In the genomic region with DNA sequence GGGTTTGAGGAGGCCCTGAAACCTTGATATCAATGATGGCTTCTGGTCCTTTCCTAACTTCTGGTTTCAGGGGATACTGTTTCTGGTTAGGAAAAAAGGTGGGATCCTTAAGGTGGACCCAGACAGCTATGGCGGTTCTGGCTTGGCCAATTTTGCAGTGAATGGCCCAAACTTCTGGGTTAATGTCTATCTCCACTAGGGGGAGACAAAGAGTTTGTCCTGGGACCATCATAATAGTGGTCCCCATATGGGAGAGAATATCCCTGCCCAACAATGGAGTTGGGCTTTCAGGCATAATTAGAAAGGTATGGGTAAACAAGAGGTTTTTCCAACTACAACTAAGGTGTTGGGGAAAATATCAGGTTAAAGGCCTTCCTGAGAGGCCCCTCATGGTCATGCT, we compare ENCODE assay signal across 13 cellular contexts.
A peak's percentile ranks its signal among the peaks of the same experiment; 100 is the strongest.
DNase-seq lines count a peak whose midpoint lies in the region; ATAC-seq and TF ChIP-seq lines count a peak whose summit lies in the region.
"Had no signal": no experiment of that assay in that cellular context is flagged by ENCODE, and none has a peak within 500 bp of the region (broad histone marks: within the 10 kb centered on the region; RNA-seq: fewer than 3 reads in every experiment).

No MANE protein-coding gene starts in this region.

- H3K27ac Mint-ChIP-seq in Calu3 (ENCODE audit: unreplicated experiment) (no peak overlapping the region), WTC11 (no peak overlapping the region)
- H3K27ac Mint-ChIP-seq in activated CD4-positive, alpha-beta T cell treated with anti-CD3 and anti-CD28 coated beads, Interleukin-2, amount 10 ng/mL, durations not matched to agents 7 days and 5 days: no peak overlapping the region
- H3K27ac Mint-ChIP-seq: brain had no signal

- POLR2A ChIA-PET in WTC11 (lab: Charles Lee): no interaction called here
- POLR2A ChIA-PET in activated CD4-positive, alpha-beta T cell treated with anti-CD3 and anti-CD28 coated beads, Interleukin-2, amount 10 ng/mL, durations not matched to agents 7 days and 5 days (lab: Charles Lee): no interaction called here

- H3K27me3 Mint-ChIP-seq in Calu3 (ENCODE audit: unreplicated experiment) (no peaks in the 10 kb centered on the region), WTC11 (ENCODE audit: low read depth) (no peaks in the 10 kb centered on the region)
- no peaks in the 10 kb centered on the region for H3K27me3 Mint-ChIP-seq in activated CD4-positive, alpha-beta T cell treated with anti-CD3 and anti-CD28 coated beads, Interleukin-2, amount 10 ng/mL, durations not matched to agents 7 days and 5 days
- H3K27me3 Mint-ChIP-seq: brain had no signal

- CTCF ChIA-PET in Calu3 (lab: Charles Lee) (no interaction called here), WTC11 (lab: Charles Lee) (no interaction called here)
- CTCF ChIA-PET in activated CD4-positive, alpha-beta T cell treated with anti-CD3 and anti-CD28 coated beads, Interleukin-2, amount 10 ng/mL, durations not matched to agents 7 days and 5 days (lab: Charles Lee): no interaction called here

- H3K9me3 Mint-ChIP-seq in Calu3 (ENCODE audit: low read depth, unreplicated experiment) (peaks cover 4% of the 10 kb centered on the region), WTC11 (peaks cover 32% of the 10 kb centered on the region)
- no peaks in the 10 kb centered on the region for H3K9me3 Mint-ChIP-seq in activated CD4-positive, alpha-beta T cell treated with anti-CD3 and anti-CD28 coated beads, Interleukin-2, amount 10 ng/mL, durations not matched to agents 7 days and 5 days

- H3K36me3 Mint-ChIP-seq in Calu3 (ENCODE audit: insufficient read depth, unreplicated experiment) (no peaks in the 10 kb centered on the region), WTC11 (no peaks in the 10 kb centered on the region)
- H3K36me3 Mint-ChIP-seq in activated CD4-positive, alpha-beta T cell treated with anti-CD3 and anti-CD28 coated beads, Interleukin-2, amount 10 ng/mL, durations not matched to agents 7 days and 5 days (ENCODE audit: low read depth): no peaks in the 10 kb centered on the region
- H3K36me3 Mint-ChIP-seq: brain had no signal

- no peak overlapping the region for H3K4me3 ChIP-seq in HFF-Myc (replicated peaks; ENCODE audit: low read depth, low read length)

- H3K4me3 Mint-ChIP-seq in Calu3 (ENCODE audit: low read depth, unreplicated experiment) (no peak overlapping the region), WTC11 (no peak overlapping the region)
- H3K4me3 Mint-ChIP-seq in activated CD4-positive, alpha-beta T cell treated with anti-CD3 and anti-CD28 coated beads, Interleukin-2, amount 10 ng/mL, durations not matched to agents 7 days and 5 days: no peak overlapping the region
- H3K4me3 Mint-ChIP-seq: brain had no signal

- peak; percentile 51; the same call in 1 of the 2 replicates for ATAC-seq in WTC11

- BruUV-seq in Calu3 (replicated peaks; lab: Mats Ljungman, UMichigan): no TSS peak

- intact Hi-C loops in Calu3 (cut with micrococcal nuclease; ENCODE audit: unreplicated experiment): no loop called here

- DNase-seq in Calu3: no peak
- DNase-seq in HFF-Myc (ENCODE audit: extremely low read depth, low read depth): no peak
- DNase-seq in WTC11 (ENCODE audit: low spot score): no peak
- DNase-seq in iPS-NIHi7 (ENCODE audit: extremely low spot score): peak; percentile 25
- no peak for DNase-seq in EL
- no peak for DNase-seq in activated CD4-positive, alpha-beta T cell treated with anti-CD3 and anti-CD28 coated beads, Interleukin-2, amount 10 ng/mL, durations not matched to agents 7 days and 5 days
- DNase-seq in GM19238 (ENCODE audit: insufficient read length, low spot score): no peak
- DNase-seq in NCI-H1694 treated with DMSO at 0.1 percent for 48 hours (lab: John Stamatoyannopoulos, UW): no peak
- DNase-seq: activated CD8-positive, alpha-beta memory T cell treated with anti-CD3 and anti-CD28 coated beads, Interleukin-2, amount 50 U/mL, for 48 hours; midbrain; NCI-H526 treated with DMSO at 0.1 percent for 48 hours; T-helper 2 cell had no signal

- H3K4me1 Mint-ChIP-seq in Calu3 (ENCODE audit: low read depth, unreplicated experiment) (no peaks in the 10 kb centered on the region), WTC11 (no peaks in the 10 kb centered on the region; the same call in 1 of the 2 replicates)
- no peaks in the 10 kb centered on the region for H3K4me1 Mint-ChIP-seq in activated CD4-positive, alpha-beta T cell treated with anti-CD3 and anti-CD28 coated beads, Interleukin-2, amount 10 ng/mL, durations not matched to agents 7 days and 5 days

- TF ChIP-seq CTCF in Calu3 (IDR thresholded peaks at IDR 0.05; ENCODE audit: unreplicated experiment): peak; percentile 44
- TF ChIP-seq CTCF in HFF-Myc (IDR thresholded peaks at IDR 0.05; ENCODE audit: low read depth, low read length, missing control alignments): peak; percentile 54
- peak; percentile 44; the same call in 1 of the 2 replicates for TF ChIP-seq CTCF in WTC11 (IDR thresholded peaks at IDR 0.05)

TF ChIP-seq in WTC11, 78 proteins besides CTCF, POLR2A, EP300 and RAD21:
- TF ChIP-seq ZNF138 (CRISPR knock-in tag; conservative IDR thresholded peaks at IDR 0.05): no peak
- no peak for TF ChIP-seq ZNF263 (CRISPR knock-in tag; IDR thresholded peaks at IDR 0.05; ENCODE audit: low read depth)
- TF ChIP-seq MXD4 (CRISPR knock-in tag; IDR thresholded peaks at IDR 0.05; ENCODE audit: borderline replicate concordance): no peak
- no peak for TF ChIP-seq ZNF396 (CRISPR knock-in tag; IDR thresholded peaks at IDR 0.05; ENCODE audit: borderline replicate concordance)
- TF ChIP-seq, protein P1, sequence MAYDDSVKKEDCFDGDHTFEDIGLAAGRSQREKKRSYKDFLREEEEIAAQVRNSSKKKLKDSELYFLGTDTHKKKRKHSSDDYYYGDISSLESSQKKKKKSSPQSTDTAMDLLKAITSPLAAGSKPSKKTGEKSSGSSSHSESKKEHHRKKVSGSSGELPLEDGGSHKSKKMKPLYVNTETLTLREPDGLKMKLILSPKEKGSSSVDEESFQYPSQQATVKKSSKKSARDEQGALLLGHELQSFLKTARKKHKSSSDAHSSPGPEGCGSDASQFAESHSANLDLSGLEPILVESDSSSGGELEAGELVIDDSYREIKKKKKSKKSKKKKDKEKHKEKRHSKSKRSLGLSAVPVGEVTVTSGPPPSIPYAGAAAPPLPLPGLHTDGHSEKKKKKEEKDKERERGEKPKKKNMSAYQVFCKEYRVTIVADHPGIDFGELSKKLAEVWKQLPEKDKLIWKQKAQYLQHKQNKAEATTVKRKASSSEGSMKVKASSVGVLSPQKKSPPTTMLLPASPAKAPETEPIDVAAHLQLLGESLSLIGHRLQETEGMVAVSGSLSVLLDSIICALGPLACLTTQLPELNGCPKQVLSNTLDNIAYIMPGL (CRISPR knock-in tag; IDR thresholded peaks at IDR 0.05): no peak
- TF ChIP-seq GABPB1 (CRISPR knock-in tag; IDR thresholded peaks at IDR 0.05): no peak
- no peak for TF ChIP-seq TCF7 (CRISPR knock-in tag; IDR thresholded peaks at IDR 0.05; ENCODE audit: low read depth)
- no peak for TF ChIP-seq GRHL2 (CRISPR knock-in tag; IDR thresholded peaks at IDR 0.05; ENCODE audit: insufficient replicate concordance, severe bottlenecking)
- no peak for TF ChIP-seq RORB (CRISPR knock-in tag; IDR thresholded peaks at IDR 0.05)
- TF ChIP-seq, protein P2, sequence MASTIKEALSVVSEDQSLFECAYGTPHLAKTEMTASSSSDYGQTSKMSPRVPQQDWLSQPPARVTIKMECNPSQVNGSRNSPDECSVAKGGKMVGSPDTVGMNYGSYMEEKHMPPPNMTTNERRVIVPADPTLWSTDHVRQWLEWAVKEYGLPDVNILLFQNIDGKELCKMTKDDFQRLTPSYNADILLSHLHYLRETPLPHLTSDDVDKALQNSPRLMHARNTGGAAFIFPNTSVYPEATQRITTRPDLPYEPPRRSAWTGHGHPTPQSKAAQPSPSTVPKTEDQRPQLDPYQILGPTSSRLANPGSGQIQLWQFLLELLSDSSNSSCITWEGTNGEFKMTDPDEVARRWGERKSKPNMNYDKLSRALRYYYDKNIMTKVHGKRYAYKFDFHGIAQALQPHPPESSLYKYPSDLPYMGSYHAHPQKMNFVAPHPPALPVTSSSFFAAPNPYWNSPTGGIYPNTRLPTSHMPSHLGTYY (CRISPR knock-in tag; IDR thresholded peaks at IDR 0.05): no peak
- TF ChIP-seq, protein P3, sequence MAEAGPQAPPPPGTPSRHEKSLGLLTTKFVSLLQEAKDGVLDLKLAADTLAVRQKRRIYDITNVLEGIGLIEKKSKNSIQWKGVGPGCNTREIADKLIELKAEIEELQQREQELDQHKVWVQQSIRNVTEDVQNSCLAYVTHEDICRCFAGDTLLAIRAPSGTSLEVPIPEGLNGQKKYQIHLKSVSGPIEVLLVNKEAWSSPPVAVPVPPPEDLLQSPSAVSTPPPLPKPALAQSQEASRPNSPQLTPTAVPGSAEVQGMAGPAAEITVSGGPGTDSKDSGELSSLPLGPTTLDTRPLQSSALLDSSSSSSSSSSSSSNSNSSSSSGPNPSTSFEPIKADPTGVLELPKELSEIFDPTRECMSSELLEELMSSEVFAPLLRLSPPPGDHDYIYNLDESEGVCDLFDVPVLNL (CRISPR knock-in tag; IDR thresholded peaks at IDR 0.05; ENCODE audit: borderline replicate concordance, low read depth): no peak
